ENCODE assay signal across 19 cellular contexts in genomic region chr6:75608304-75608703, GRCh38. TPM values are rescaled to one million over a fixed set of nuclear protein-coding genes. Genes with fewer than 3 reads are reported as not detected.
DNase-seq lines count a peak whose midpoint lies in the region; ATAC-seq and TF ChIP-seq lines count a peak whose summit lies in the region.
"Had no signal": no experiment of that assay in that cellular context is flagged by ENCODE, and none has a peak within 500 bp of the region (broad histone marks: within the 10 kb centered on the region; RNA-seq: fewer than 3 reads in every experiment).

No MANE protein-coding gene starts in this region.

- H3K27me3 ChIP-seq in DND-41 (ENCODE audit: insufficient read depth, low read length, poor library complexity), result no peaks in the 10 kb centered on the region
- H3K27me3 ChIP-seq in smooth muscle cell (ENCODE audit: low read depth), result no peaks in the 10 kb centered on the region
- H3K27me3 ChIP-seq: breast epithelium, dorsolateral prefrontal cortex, esophagus squamous epithelium had no signal

- no peak for ATAC-seq in DND-41 (ENCODE audit: insufficient read depth, low read depth)
- ATAC-seq in activated naive CD8-positive, alpha-beta T cell treated with anti-CD3 and anti-CD28 coated beads, Interleukin-2, amount 50 U/mL, for 24 hours, result no peak
- ATAC-seq in HG02884 (IDR thresholded peaks at IDR 0.05; ENCODE audit: unreplicated experiment), result no peak
- ATAC-seq: activated CD4-positive, CD25-positive, alpha-beta regulatory T cell treated with anti-CD3 and anti-CD28 coated beads, Interleukin-2, amount 50 U/mL, for 24 hours; activated naive CD4-positive, alpha-beta T cell treated with anti-CD3 and anti-CD28 coated beads, Interleukin-2, amount 50 U/mL, for 72 hours had no signal

- H3K27ac ChIP-seq in DND-41 (ENCODE audit: low read length) (no peak overlapping the region), smooth muscle cell (ENCODE audit: low read depth) (no peak overlapping the region)

- peaks cover 0 to 3% (median 0%) of the 10 kb centered on the region in 7 donors for H3K9me3 Mint-ChIP-seq in CD14-positive monocyte
- no peaks in the 10 kb centered on the region for H3K9me3 Mint-ChIP-seq in activated naive CD8-positive, alpha-beta T cell treated with anti-CD3 and anti-CD28 coated beads, Interleukin-2, amount 50 U/mL, for 24 hours
- H3K9me3 Mint-ChIP-seq in nephron, result no peaks in the 10 kb centered on the region
- H3K9me3 Mint-ChIP-seq: activated naive CD4-positive, alpha-beta T cell treated with anti-CD3 and anti-CD28 coated beads, Interleukin-2, amount 50 U/mL, for 72 hours; neural crest cell; T-helper 1 cell treated with Interleukin-12 subunit alpha and Interleukin-12 subunit beta and Interleukin-4 antibody, amounts not matched to agents 30 μg/mL and 1 μg/mL, for 36 hours had no signal

- H3K4me1 Mint-ChIP-seq in CD14-positive monocyte, result peaks cover 96% of the 10 kb centered on the region
- peaks cover 94% of the 10 kb centered on the region for H3K4me1 Mint-ChIP-seq in activated naive CD8-positive, alpha-beta T cell treated with anti-CD3 and anti-CD28 coated beads, Interleukin-2, amount 50 U/mL, for 24 hours
- H3K4me1 Mint-ChIP-seq in nephron, result peaks cover 77% of the 10 kb centered on the region

- peaks cover 49% of the 10 kb centered on the region for H3K4me1 ChIP-seq in DND-41 (ENCODE audit: insufficient read depth, low read length)
- H3K4me1 ChIP-seq in smooth muscle cell (ENCODE audit: low read depth), result peaks cover 28% of the 10 kb centered on the region

- H3K27me3 Mint-ChIP-seq in CD14-positive monocyte (ENCODE audit: low read depth in 3 of 3), result peaks cover 0 to 2% (median 0%) of the 10 kb centered on the region in 3 donors
- H3K27me3 Mint-ChIP-seq in activated naive CD8-positive, alpha-beta T cell treated with anti-CD3 and anti-CD28 coated beads, Interleukin-2, amount 50 U/mL, for 24 hours, result no peaks in the 10 kb centered on the region
- H3K27me3 Mint-ChIP-seq in nephron (ENCODE audit: low read depth), result no peaks in the 10 kb centered on the region

- H3K4me3 Mint-ChIP-seq in CD14-positive monocyte, result peak overlapping the region; percentile 62 to 80
- no peak overlapping the region for H3K4me3 Mint-ChIP-seq in activated naive CD8-positive, alpha-beta T cell treated with anti-CD3 and anti-CD28 coated beads, Interleukin-2, amount 50 U/mL, for 24 hours
- no peak overlapping the region for H3K4me3 Mint-ChIP-seq in nephron
- H3K4me3 Mint-ChIP-seq: neural crest cell; T-helper 1 cell treated with Interleukin-12 subunit alpha and Interleukin-12 subunit beta and Interleukin-4 antibody, amounts not matched to agents 30 μg/mL and 1 μg/mL, for 36 hours had no signal

- DNase-seq in CD14-positive monocyte (ENCODE audit: low spot score), result no peak
- no peak for DNase-seq in DND-41
- DNase-seq in activated naive CD8-positive, alpha-beta T cell treated with anti-CD3 and anti-CD28 coated beads, Interleukin-2, amount 50 U/mL, for 24 hours, result no peak
- DNase-seq in NCI-H69 (lab: John Stamatoyannopoulos, UW), result no peak
- DNase-seq in smooth muscle cell (lab: John Stamatoyannopoulos, UW; ENCODE audit: unreplicated experiment), result no peak
- no peak for DNase-seq in NK-92 (lab: John Stamatoyannopoulos, UW; ENCODE audit: unreplicated experiment)
- DNase-seq: dorsolateral prefrontal cortex, esophagus squamous epithelium, head of caudate nucleus, NCI-H1048, NCI-H2107, retina had no signal

- H3K9me3 ChIP-seq in DND-41 (ENCODE audit: insufficient read depth, low read length, severe bottlenecking) (no peaks in the 10 kb centered on the region), smooth muscle cell (replicated peaks; ENCODE audit: low read depth) (no peaks in the 10 kb centered on the region)
- H3K9me3 ChIP-seq: breast epithelium, esophagus squamous epithelium had no signal

- peaks cover 9% of the 10 kb centered on the region for H3F3A ChIP-seq in smooth muscle cell (ENCODE audit: low read depth)

- peaks cover 100% of the 10 kb centered on the region for H3K79me2 ChIP-seq in DND-41 (ENCODE audit: insufficient read depth, low read length)
- H3K79me2 ChIP-seq in smooth muscle cell (ENCODE audit: low read depth), result peaks cover 100% of the 10 kb centered on the region

- TF ChIP-seq CTCF in CD14-positive monocyte (IDR thresholded peaks at IDR 0.05) (no peak), DND-41 (IDR thresholded peaks at IDR 0.05; ENCODE audit: borderline replicate concordance, extremely low read depth, low read length, poor library complexity, severe bottlenecking) (no peak), nephron (IDR thresholded peaks at IDR 0.05; ENCODE audit: unreplicated experiment in 3 of 3) (no peak), smooth muscle cell (IDR thresholded peaks at IDR 0.05; ENCODE audit: borderline replicate concordance, insufficient read depth, poor library complexity, severe bottlenecking) (no peak)

- WGBS in smooth muscle cell (ENCODE audit: low lambda C conversion rate), result 92% methylated on average over 3 of the region's 3 CpGs

- H3K27ac Mint-ChIP-seq in CD14-positive monocyte (peak overlapping the region; percentile 73 to 95 (median 88)), nephron (peak overlapping the region in 2 of 3 experiments; percentile 42 to 57)
- H3K27ac Mint-ChIP-seq in activated naive CD8-positive, alpha-beta T cell treated with anti-CD3 and anti-CD28 coated beads, Interleukin-2, amount 50 U/mL, for 24 hours, result peak overlapping the region; percentile 47
- H3K27ac Mint-ChIP-seq: T-helper 1 cell treated with Interleukin-12 subunit alpha and Interleukin-12 subunit beta and Interleukin-4 antibody, amounts not matched to agents 30 μg/mL and 1 μg/mL, for 36 hours had no signal

- intact Hi-C loops in CD14-positive monocyte (cut with micrococcal nuclease), result loop anchor here in 1 of 2 donors (10.0 kb wide), 1 partner anchor 324 kb away; the partner anchor contains the start of gene TMEM30A

- no peak overlapping the region for H2AFZ ChIP-seq in DND-41 (ENCODE audit: low read depth, low read length)
- no peak overlapping the region for H2AFZ ChIP-seq in smooth muscle cell (ENCODE audit: low read depth)

- peaks cover 6% of the 10 kb centered on the region; the same call in 1 of the 2 replicates for H3K36me3 ChIP-seq in DND-41 (ENCODE audit: insufficient read depth, low read length)
- H3K36me3 ChIP-seq in smooth muscle cell (ENCODE audit: low read depth), result no peaks in the 10 kb centered on the region
- H3K36me3 ChIP-seq: breast epithelium, esophagus squamous epithelium had no signal

- H3K36me3 Mint-ChIP-seq in CD14-positive monocyte, result peaks cover 0 to 15% of the 10 kb centered on the region in 2 donors
- peaks cover 13% of the 10 kb centered on the region for H3K36me3 Mint-ChIP-seq in activated naive CD8-positive, alpha-beta T cell treated with anti-CD3 and anti-CD28 coated beads, Interleukin-2, amount 50 U/mL, for 24 hours (ENCODE audit: low read depth)
- peaks cover 27% of the 10 kb centered on the region for H3K36me3 Mint-ChIP-seq in nephron (ENCODE audit: low read depth)

- H4K20me1 ChIP-seq in DND-41 (ENCODE audit: insufficient read depth, low read length), result peaks cover 80% of the 10 kb centered on the region
- peaks cover 100% of the 10 kb centered on the region for H4K20me1 ChIP-seq in smooth muscle cell (ENCODE audit: low read depth)

- H3K9ac ChIP-seq in DND-41 (ENCODE audit: low read depth, low read length), result no peak overlapping the region
- H3K9ac ChIP-seq in smooth muscle cell (ENCODE audit: low read depth), result no peak overlapping the region

- H3K4me3 ChIP-seq in DND-41 (ENCODE audit: low read depth in 1 of 2, low read length in 2 of 2) (no peak overlapping the region), smooth muscle cell (no peak overlapping the region)
- H3K4me3 ChIP-seq: breast epithelium, dorsolateral prefrontal cortex, esophagus squamous epithelium had no signal

- H3K4me2 ChIP-seq in DND-41 (ENCODE audit: insufficient read depth, low read length), result peak overlapping the region; percentile 20; the same call in 1 of the 2 replicates
- no peak overlapping the region for H3K4me2 ChIP-seq in smooth muscle cell

RNA-seq across cellular contexts. Expression of gene SENP6, which starts 6.6 kb away (rescaled TPM):
- 10 to 100 TPM; 22.3 to 31.9 TPM for polyA plus RNA-seq in CD14-positive monocyte
- total RNA-seq in smooth muscle cell, result 126 and 130 TPM in 2 replicates
- 45.0 and 50.2 TPM in 2 replicates for polyA plus RNA-seq in smooth muscle cell

Comparison
In these comparisons a context has a peak if more than half of its experiments do, and no peak if none do; other contexts are left out.
1. H3K4me3 Mint-ChIP-seq: peak in CD14-positive monocyte (2 of 2); none in activated naive CD8-positive, alpha-beta T cell treated with anti-CD3 and anti-CD28 coated beads, Interleukin-2, amount 50 U/mL, for 24 hours (single experiment) and nephron (0 of 3).
2. Peak in every context shown above with its lines, with median percentiles within 50 percentile points of each other: H3K27ac Mint-ChIP-seq.